19 cellular contexts compared by ENCODE assay signal in genomic region chr2:238358763-238359162, GRCh38.
"Had no signal": no experiment of that assay in that cellular context is flagged by ENCODE, and none has a peak within 500 bp of the region (broad histone marks: within the 10 kb centered on the region; RNA-seq: fewer than 3 reads in every experiment).

No MANE protein-coding gene starts in this region.

- H3K36me3 ChIP-seq: neutrophil, transverse colon had no signal

- H3K27ac Mint-ChIP-seq: stimulated activated memory B cell treated with anti-CD40 and anti-IgM and Interleukin-4, amounts not matched to agents 10 μg/mL and 1 μg/mL and 100 μg/mL, for 72 hours; stimulated activated naive CD8-positive, alpha-beta T cell treated with anti-CD3 and anti-CD28 coated beads, Interleukin-15, Interleukin-2, amounts not matched to agents 100 ng/mL and 50 ng/mL, for 24 hours had no signal

- H3K4me3 ChIP-seq: heart left ventricle, mucosa of descending colon, psoas muscle, spleen, thoracic aorta, transverse colon had no signal

- DNase-seq: heart left ventricle; hippocampal formation; kidney glomerular epithelial cell; mucosa of descending colon; naive thymus-derived CD8-positive, alpha-beta T cell; psoas muscle; retina; spleen; stimulated activated CD4-positive, alpha-beta T cell treated with anti-CD3 and anti-CD28 coated beads, Interleukin-15, amount 100 ng/mL, for 24 hours; stimulated activated CD4-positive, alpha-beta T cell treated with anti-CD3 and anti-CD28 coated beads, Interleukin-1b, Interleukin-23, amount 100 ng/mL, for 48 hours; stimulated activated CD4-positive, alpha-beta T cell treated with anti-CD3 and anti-CD28 coated beads, Interleukin-4, amount 100 ng/mL, for 24 hours; transverse colon had no signal

- H3K9me3 Mint-ChIP-seq: naive thymus-derived CD8-positive, alpha-beta T cell; stimulated activated memory B cell treated with anti-CD40 and anti-IgM and Interleukin-4, amounts not matched to agents 10 μg/mL and 1 μg/mL and 100 μg/mL, for 72 hours; stimulated activated naive CD8-positive, alpha-beta T cell treated with anti-CD3 and anti-CD28 coated beads, Interleukin-15, Interleukin-2, amounts not matched to agents 100 ng/mL and 50 ng/mL, for 24 hours had no signal

- H3K9me3 ChIP-seq: heart left ventricle, mucosa of descending colon, neutrophil, psoas muscle, spleen, thoracic aorta, transverse colon had no signal

- H3K27ac ChIP-seq: heart left ventricle, neutrophil, psoas muscle, spleen, thoracic aorta had no signal

- H3K4me3 Mint-ChIP-seq: naive thymus-derived CD8-positive, alpha-beta T cell; stimulated activated memory B cell treated with anti-CD40 and anti-IgM and Interleukin-4, amounts not matched to agents 10 μg/mL and 1 μg/mL and 100 μg/mL, for 72 hours; stimulated activated naive CD8-positive, alpha-beta T cell treated with anti-CD3 and anti-CD28 coated beads, Interleukin-15, Interleukin-2, amounts not matched to agents 100 ng/mL and 50 ng/mL, for 24 hours had no signal

- ATAC-seq: heart left ventricle; mucosa of descending colon; naive thymus-derived CD8-positive, alpha-beta T cell; psoas muscle; sciatic nerve; stimulated activated memory B cell treated with anti-CD40 and anti-IgM and Interleukin-4, amounts not matched to agents 10 μg/mL and 1 μg/mL and 100 μg/mL, for 72 hours had no signal

- FAIRE-seq: frontal cortex, islet of Langerhans had no signal

- H3K27me3 Mint-ChIP-seq: naive thymus-derived CD8-positive, alpha-beta T cell; stimulated activated memory B cell treated with anti-CD40 and anti-IgM and Interleukin-4, amounts not matched to agents 10 μg/mL and 1 μg/mL and 100 μg/mL, for 72 hours; stimulated activated naive CD8-positive, alpha-beta T cell treated with anti-CD3 and anti-CD28 coated beads, Interleukin-15, Interleukin-2, amounts not matched to agents 100 ng/mL and 50 ng/mL, for 24 hours had no signal

- H3K27me3 ChIP-seq: heart left ventricle, neutrophil, spleen, transverse colon had no signal
